In genomic region chr5:14123974-14124482, GRCh38 we compare ENCODE assay signal across 23 cellular contexts. TPM values are rescaled to one million over a fixed set of nuclear protein-coding genes. Genes with fewer than 3 reads are reported as not detected.
A peak's percentile ranks its signal among the peaks of the same experiment; 100 is the strongest.
DNase-seq lines count a peak whose midpoint lies in the region; ATAC-seq, FAIRE-seq and TF ChIP-seq lines count a peak whose summit lies in the region.
"Had no signal": no experiment of that assay in that cellular context is flagged by ENCODE, and none has a peak within 500 bp of the region (broad histone marks: within the 10 kb centered on the region; RNA-seq: fewer than 3 reads in every experiment).

No MANE protein-coding gene starts in this region.

- H3K4me2 ChIP-seq in H1 (ENCODE audit: insufficient read depth in 1 of 2, low read depth in 2 of 2, low read length in 2 of 2): no peak overlapping the region

- H3K27me3 Mint-ChIP-seq in immature natural killer cell (ENCODE audit: low read depth in 3 of 3): peaks cover 0 to 7% (median 3%) of the 10 kb centered on the region in 3 donors

- no peaks in the 10 kb centered on the region for H4K20me1 ChIP-seq in H1 (replicated peaks in 1 of 2; ENCODE audit: control insufficient read depth in 1 of 2, insufficient read depth in 2 of 2, low read length in 2 of 2)

- no peak overlapping the region for H4K91ac ChIP-seq in H1 (replicated peaks; ENCODE audit: insufficient read length, low read length)

- H2BK120ac ChIP-seq in H1 (replicated peaks; ENCODE audit: low read depth, low read length): no peak overlapping the region

- no peak overlapping the region for H3K9ac ChIP-seq in H1 (replicated peaks in 1 of 4; ENCODE audit: extremely low read depth in 1 of 4, low read depth in 3 of 4, low read length in 3 of 4)
- H3K9ac ChIP-seq: GM23248 had no signal

- no peak overlapping the region for H2BK15ac ChIP-seq in H1 (ENCODE audit: low read length)

- H3K79me1 ChIP-seq in H1 (ENCODE audit: low read depth, low read length): no peaks in the 10 kb centered on the region

- CTCF ChIA-PET in HEK293 (lab: Yijun Ruan, JAX) (interaction anchor here (1.3 kb wide), 1 partner anchor 146 kb away, joined by 4 read pairs; no protein-coding TSS in a partner anchor), H1 (lab: Charles Lee; ENCODE audit: partially characterized antibody) (interaction anchor here (2.1 to 8.9 kb wide), 2 partner anchors 13 to 147 kb away, joined by 6 to 57 read pairs; no protein-coding TSS in a partner anchor)

- no peak for TF ChIP-seq POLR2A in H1 (IDR thresholded peaks at IDR 0.05; ENCODE audit: control extremely low read depth in 1 of 2, low read depth in 2 of 2, low read length in 2 of 2)

- H3K9me3 ChIP-seq in HEK293 (ENCODE audit: control insufficient read depth, insufficient read depth, low read depth, low read length) (no peaks in the 10 kb centered on the region), H1 (ENCODE audit: insufficient read depth in 2 of 2, low read depth in 1 of 2, low read length in 1 of 2) (no peaks in the 10 kb centered on the region), aorta (ENCODE audit: control insufficient read depth, low read length) (no peaks in the 10 kb centered on the region)
- H3K9me3 ChIP-seq: SJCRH30 had no signal

- 87% methylated on average over 5 of the region's 5 CpGs; no CpG with 5 or more reads in 1 of the 2 experiments for WGBS in H1 (ENCODE audit: extremely low coverage in 1 of 2, insufficient coverage in 1 of 2, insufficient read length in 1 of 2, insufficient replicate concordance in 2 of 2, low coverage in 1 of 2, low lambda C conversion rate in 2 of 2, missing lambda C conversion rate in 1 of 2), 2 experiments
- 97% methylated on average over 5 of the region's 5 CpGs for WGBS in aorta, 2 donors

- H3K56ac ChIP-seq in H1 (replicated peaks; ENCODE audit: insufficient read length, low read depth, low read length): no peak overlapping the region

- no peak overlapping the region for H3K18ac ChIP-seq in H1 (ENCODE audit: extremely low read depth, low read length)

- H2BK12ac ChIP-seq in H1 (ENCODE audit: low read depth, low read length): no peak overlapping the region

- no peak overlapping the region for H2AK5ac ChIP-seq in H1 (ENCODE audit: low read depth, low read length)

- no peak overlapping the region for H3K14ac ChIP-seq in H1 (ENCODE audit: insufficient read length)

- no peak overlapping the region for H3K4me3 Mint-ChIP-seq in immature natural killer cell
- H3K4me3 Mint-ChIP-seq: CD14-positive monocyte, T-helper 17 cell had no signal

- intact Hi-C loops in aorta (cut with DNase I): no loop called here

- H3K23me2 ChIP-seq in H1 (ENCODE audit: low read depth, low read length): peaks cover 2% of the 10 kb centered on the region; the same call in 1 of the 2 replicates

- TF ChIP-seq CTCF in HEK293 (tag by site-specific recombination; IDR thresholded peaks at IDR 0.05): no peak
- no peak for TF ChIP-seq CTCF in H1 (IDR thresholded peaks at IDR 0.05; ENCODE audit: control extremely low read depth in 1 of 3, insufficient read depth in 1 of 3, low read depth in 1 of 3, low read length in 3 of 3)

- H3K4ac ChIP-seq in H1 (replicated peaks; ENCODE audit: insufficient read length, low read depth, low read length): no peak overlapping the region

- H2BK20ac ChIP-seq in H1 (ENCODE audit: low read length): no peak overlapping the region

- no peaks in the 10 kb centered on the region for H3K79me2 ChIP-seq in H1 (ENCODE audit: control insufficient read depth in 1 of 2, insufficient read depth in 2 of 2, low read length in 2 of 2)

- peak; percentile 90 for DNase-seq in NCI-H1105 treated with DMSO at 0.1 percent for 48 hours (lab: John Stamatoyannopoulos, UW)
- DNase-seq in NCI-H2171 treated with DMSO at 0.1 percent for 48 hours (lab: John Stamatoyannopoulos, UW): peak; percentile 93
- no peak for DNase-seq in H1 (ENCODE audit: low read depth in 1 of 2, low spot score in 2 of 2)
- DNase-seq in immature natural killer cell: no peak
- DNase-seq in aorta: no peak
- DNase-seq in activated CD8-positive, alpha-beta memory T cell treated with anti-CD3 and anti-CD28 coated beads for 24 hours: no peak
- DNase-seq: ACHN, AML-193, DND-41, GDM1, GM23248, MV-4-11, NCI-H187, NCI-H226, NCI-H748 treated with DMSO at 0.1 percent for 48 hours, PC-3, T-helper 17 cell had no signal

- H3K36me3 ChIP-seq in HEK293 (ENCODE audit: control insufficient read depth in 2 of 2, insufficient read depth in 1 of 2, low read length in 2 of 2) (no peaks in the 10 kb centered on the region), H1 (ENCODE audit: control insufficient read depth in 2 of 4, insufficient read depth in 4 of 4, low read length in 3 of 4) (no peaks in the 10 kb centered on the region), aorta (ENCODE audit: control insufficient read depth in 1 of 2, insufficient read depth in 2 of 2, low read length in 1 of 2) (no peaks in the 10 kb centered on the region)
- H3K36me3 ChIP-seq: SJCRH30 had no signal

- no peak overlapping the region for H2BK5ac ChIP-seq in H1 (ENCODE audit: low read depth, low read length)

- H3K4me3 ChIP-seq in HEK293 (ENCODE audit: low read depth, low read length): no peak overlapping the region
- no peak overlapping the region for H3K4me3 ChIP-seq in H1 (ENCODE audit: extremely low read depth in 1 of 4, insufficient read depth in 2 of 4, low read depth in 3 of 4, low read length in 4 of 4)
- H3K4me3 ChIP-seq in aorta (ENCODE audit: low read length in 2 of 2): no peak overlapping the region
- H3K4me3 ChIP-seq: GM12878, GM23248, K562, SJCRH30 had no signal

- no peak for ATAC-seq in aorta (ENCODE audit: low FRiP score)
- ATAC-seq: GM12878, K562, PC-3, T-helper 17 cell had no signal

- H4K5ac ChIP-seq in H1 (ENCODE audit: insufficient read length, low read depth, low read length): no peak overlapping the region

- 0 out of 2 replicates have a peak, but pooled peaks cover 2% of the 10 kb centered on the region for H3K4me1 ChIP-seq in HEK293 (ENCODE audit: control insufficient read depth, insufficient read depth, low read length)
- peaks cover 0 to under 1% (median 0%) of the 10 kb centered on the region in 4 experiments; a peak in 1 of 7 replicates for H3K4me1 ChIP-seq in H1 (replicated peaks in 1 of 4; ENCODE audit: control insufficient read depth in 3 of 4, insufficient read depth in 4 of 4, low read length in 3 of 4)
- no peaks in the 10 kb centered on the region for H3K4me1 ChIP-seq in aorta (ENCODE audit: control insufficient read depth in 1 of 2, insufficient read depth in 2 of 2, low read length in 2 of 2)

- TF ChIP-seq EP300 in H1 (IDR thresholded peaks at IDR 0.05; ENCODE audit: borderline replicate concordance in 1 of 2, low read depth in 2 of 2, low read length in 2 of 2): no peak

- POLR2A ChIA-PET in HEK293 (lab: Yijun Ruan, JAX): no interaction called here
- POLR2A ChIA-PET in H1 (lab: Charles Lee; ENCODE audit: partially characterized antibody): no interaction called here

- H3K27ac ChIP-seq in HEK293 (ENCODE audit: extremely low read depth, low read depth, low read length) (no peak overlapping the region), H1 (ENCODE audit: low read depth, low read length) (no peak overlapping the region), aorta (ENCODE audit: low read depth in 1 of 2, low read length in 2 of 2) (no peak overlapping the region)
- H3K27ac ChIP-seq: GM23248, RWPE1, SJCRH30 had no signal

- FAIRE-seq in H1 (lab: Jason Lieb, UNC): no peak
- FAIRE-seq: GM12878, K562 had no signal

- H3K36me3 Mint-ChIP-seq in immature natural killer cell: no peaks in the 10 kb centered on the region
- H3K36me3 Mint-ChIP-seq: CD14-positive monocyte had no signal

- no peaks in the 10 kb centered on the region for H3K4me1 Mint-ChIP-seq in immature natural killer cell
- H3K4me1 Mint-ChIP-seq: CD14-positive monocyte, T-helper 17 cell had no signal

- no peak overlapping the region for H3K27ac Mint-ChIP-seq in immature natural killer cell
- H3K27ac Mint-ChIP-seq: T-helper 17 cell had no signal

- no peak overlapping the region for H3K23ac ChIP-seq in H1 (ENCODE audit: insufficient read length)

- H2AFZ ChIP-seq in H1 (ENCODE audit: low read length): 0 out of 2 replicates have a peak overlapping the region, but pooled peaks have one; percentile 43
- H2AFZ ChIP-seq: GM23248 had no signal

- no peaks in the 10 kb centered on the region for H3K9me3 Mint-ChIP-seq in immature natural killer cell
- H3K9me3 Mint-ChIP-seq: CD14-positive monocyte had no signal

- no peak for TF ChIP-seq RAD21 in H1 (IDR thresholded peaks at IDR 0.05 in 1 of 2, conservative IDR thresholded peaks at IDR 0.05 in 1 of 2; ENCODE audit: low read depth in 2 of 2, low read length in 2 of 2)

- no peaks in the 10 kb centered on the region for H3K27me3 ChIP-seq in H1 (replicated peaks in 1 of 4; ENCODE audit: control insufficient read depth in 3 of 4, extremely low read depth in 1 of 4, insufficient read depth in 3 of 4, low read length in 3 of 4)
- no peaks in the 10 kb centered on the region for H3K27me3 ChIP-seq in aorta (ENCODE audit: control insufficient read depth in 1 of 2, insufficient read depth in 2 of 2, low read length in 1 of 2)
- H3K27me3 ChIP-seq: SJCRH30 had no signal

- H4K8ac ChIP-seq in H1 (ENCODE audit: extremely low read depth, insufficient read depth, low read length): no peak overlapping the region

TF ChIP-seq in HEK293, 187 proteins besides CTCF, POLR2A, EP300 and RAD21 (continues in another document):
- TF ChIP-seq KLF9 (tag by site-specific recombination; IDR thresholded peaks at IDR 0.05; ENCODE audit: low read depth): no peak

TF ChIP-seq in H1, 55 proteins besides CTCF, POLR2A, EP300 and RAD21 (continues in another document):
- no peak for TF ChIP-seq E2F6 (IDR thresholded peaks at IDR 0.05)
- no peak for TF ChIP-seq ASH2L (IDR thresholded peaks at IDR 0.05; ENCODE audit: low read length)
- no peak for TF ChIP-seq NANOG (IDR thresholded peaks at IDR 0.05; ENCODE audit: insufficient read depth, low read depth, low read length, poor library complexity, severe bottlenecking)
- TF ChIP-seq TAF1 (IDR thresholded peaks at IDR 0.05; ENCODE audit: low read depth, low read length): no peak

RNA-seq across cellular contexts. Expression of gene TRIO, which starts 19.1 kb away (rescaled TPM):
- total RNA-seq in H1 (2021; fragmentation: NEBNext Ultra II Directional; extraction: Animal tissue kit (Norgen Biotek cat#: 25700)): 69.1 and 70.4 TPM in 2 replicates
- polyA plus RNA-seq in H1 (2011; rRNA removed) (35.1 and 39.5 TPM in 2 replicates), immature natural killer cell (1 to 10 TPM in 2 of 3 donors, under 1 TPM in 1; 0.70 to 2.3 (median 1.2) TPM), aorta (10 to 100 TPM; 22.0 to 36.7 TPM)
- 41.2 TPM for polyA plus RNA-seq in H1 (2011; cell fraction: cytosol; rRNA removed)
- 199 TPM for polyA plus RNA-seq in H1 (2011; cell fraction: nucleus; rRNA removed)
- polyA plus RNA-seq in H1 (2012, experiment 1 of 2): 39.2 to 59.2 TPM (median 43.1 TPM) in 4 replicates
- 4.4 TPM for polyA plus RNA-seq in H1 (2012, experiment 2 of 2)
- polyA plus RNA-seq in H1 (2013, experiment 1 of 2): 15.5 TPM
- polyA plus RNA-seq in H1 (2013, experiment 2 of 2): 15.1 TPM
- polyA minus RNA-seq in H1 (2011; rRNA and poly(A)+ RNA removed): 338 and 362 TPM in 2 replicates
- 58.9 TPM for polyA minus RNA-seq in H1 (2011; cell fraction: cytosol; rRNA and poly(A)+ RNA removed)
- polyA minus RNA-seq in H1 (2011; cell fraction: nucleus; rRNA and poly(A)+ RNA removed): 347 TPM
- total RNA-seq in aorta: 100 to 1,000 TPM; 346 to 374 TPM

Comparison
In these comparisons a context has a peak if more than half of its experiments do, and no peak if none do; other contexts are left out.
1. DNase-seq: peak in NCI-H1105 treated with DMSO at 0.1 percent for 48 hours (single experiment) and NCI-H2171 treated with DMSO at 0.1 percent for 48 hours (single experiment); none in H1 (0 of 2), immature natural killer cell (0 of 3), aorta (0 of 2) and activated CD8-positive, alpha-beta memory T cell treated with anti-CD3 and anti-CD28 coated beads for 24 hours (single experiment).